7 cellular contexts compared by ENCODE assay signal in genomic region chr4:103036169-103036568, GRCh38. TPM values are rescaled to one million over a fixed set of nuclear protein-coding genes. Genes with fewer than 3 reads are reported as not detected.
"Had no signal": no experiment of that assay in that cellular context is flagged by ENCODE, and none has a peak within 500 bp of the region (broad histone marks: within the 10 kb centered on the region; RNA-seq: fewer than 3 reads in every experiment).

No MANE protein-coding gene starts in this region.

- ATAC-seq: GM23338, HepG2 had no signal

- H3K4me1 Mint-ChIP-seq: GM23338, H9 had no signal

- H3K9me3 Mint-ChIP-seq: GM23338, H9 had no signal

- H3K4me3 Mint-ChIP-seq: GM23338, H9, IgD-negative memory B cell had no signal

- H3K27me3 Mint-ChIP-seq: IgD-negative memory B cell had no signal

- H3K27ac Mint-ChIP-seq: GM23338, H9 had no signal

- H3K27ac ChIP-seq: HL-60 had no signal

- H3K4me3 ChIP-seq: GM23338 had no signal

- DNase-seq: H9, HCEC 1CT had no signal

RNA-seq across cellular contexts. Expression of gene SLC9B1, which starts 16.7 kb away (rescaled TPM):
- total RNA-seq: HT1080 had no signal
